Comparison of ENCODE assay signal across 19 cellular contexts in the genomic region with DNA sequence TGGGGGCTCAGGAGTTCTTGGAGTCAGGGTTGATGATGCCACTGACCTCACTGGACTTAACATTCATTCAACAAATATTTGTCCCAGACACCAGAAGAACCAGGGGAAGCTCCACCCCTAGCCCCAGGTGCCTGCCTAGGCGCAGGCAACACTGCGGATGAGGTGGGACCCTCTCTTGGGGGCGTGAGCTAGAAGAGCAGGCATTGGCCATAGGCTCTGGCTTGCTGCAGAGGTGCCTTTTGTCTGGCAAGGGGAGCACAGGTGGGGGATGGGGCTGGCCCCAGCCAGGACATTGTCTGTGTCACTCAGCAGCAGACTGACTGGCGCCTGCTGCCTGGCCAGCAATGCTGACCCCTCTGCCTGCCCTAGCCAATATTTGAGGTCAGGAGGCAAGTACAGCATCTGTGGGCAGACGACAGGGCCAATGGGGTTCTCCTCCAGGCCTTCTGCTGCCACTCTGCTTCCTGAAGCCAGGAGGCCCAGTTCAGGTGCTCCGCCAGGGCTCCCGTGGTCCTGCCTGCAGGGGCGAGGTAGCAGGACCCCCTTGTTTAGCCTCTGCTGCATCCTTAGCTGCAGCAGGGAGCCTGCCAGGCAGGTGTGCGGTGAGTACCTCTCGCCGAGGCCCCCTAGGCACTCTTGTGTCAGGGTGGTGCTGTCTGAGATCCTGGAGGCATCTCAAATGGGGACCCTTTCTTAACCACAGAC. TPM values are rescaled to one million over a fixed set of nuclear protein-coding genes. Genes with fewer than 3 reads are reported as not detected.
"Had no signal": no experiment of that assay in that cellular context is flagged by ENCODE, and none has a peak within 500 bp of the region (broad histone marks: within the 10 kb centered on the region; RNA-seq: fewer than 3 reads in every experiment).

No MANE protein-coding gene starts in this region.

- H3K9me3 ChIP-seq: sigmoid colon, thoracic aorta had no signal

- H3K36me3 ChIP-seq: sigmoid colon, thoracic aorta had no signal

- H3K27me3 ChIP-seq: sigmoid colon had no signal

- ATAC-seq: effector memory CD8-positive, alpha-beta T cell; foreskin keratinocyte; natural killer cell; stimulated activated effector memory CD8-positive, alpha-beta T cell treated with anti-CD3 and anti-CD28 coated beads, Interleukin-12 subunit alpha, Interleukin-12 subunit beta, amount 100 ng/mL, for 72 hours had no signal

- H3K4me1 ChIP-seq: foreskin keratinocyte had no signal

- DNase-seq: activated B cell treated with CpG ODN at 0.5 μM for 24 hours; activated CD4-positive, alpha-beta T cell treated with anti-CD3 and anti-CD28 coated beads, Interleukin-2, amount 10 ng/mL, durations not matched to agents 24 days and 14 days; activated gamma-delta T cell treated with Interleukin-2 at 50 U/mL for 16 hours; activated naive CD8-positive, alpha-beta T cell treated with anti-CD3 and anti-CD28 coated beads for 36 hours; amygdala; effector memory CD8-positive, alpha-beta T cell; foreskin keratinocyte; glutamatergic neuron; natural killer cell; nucleus accumbens; sigmoid colon; stimulated activated CD4-positive, alpha-beta T cell treated with anti-CD3 and anti-CD28 coated beads, Interleukin-12 subunit alpha, Interleukin-12 subunit beta, amount 100 ng/mL, for 4 hours; stimulated activated CD4-positive, alpha-beta T cell treated with anti-CD3 and anti-CD28 coated beads, Interleukin-2, amount 100 ng/mL, for 24 hours; SW 1271 had no signal

- H3K4me3 ChIP-seq: sigmoid colon, thoracic aorta had no signal

- H3K27ac ChIP-seq: foreskin keratinocyte, sigmoid colon, thoracic aorta had no signal

RNA-seq across cellular contexts. Expression of gene LINC01488, which starts 4.0 kb away (rescaled TPM):
- total RNA-seq: activated B cell treated with CpG ODN at 0.5 μM for 24 hours; activated CD4-positive, alpha-beta T cell treated with anti-CD3 and anti-CD28 coated beads, Interleukin-2, amount 10 ng/mL, durations not matched to agents 24 days and 14 days; activated naive CD8-positive, alpha-beta T cell treated with anti-CD3 and anti-CD28 coated beads for 36 hours; foreskin keratinocyte; mucosa of gallbladder; natural killer cell; pulmonary artery endothelial cell; thoracic aorta; urinary bladder had no signal
- polyA plus RNA-seq: foreskin keratinocyte, sigmoid colon had no signal
